Comparison of ENCODE assay signal across 22 cellular contexts in genomic region chr2:167492486-167492885, GRCh38.
A peak's percentile ranks its signal among the peaks of the same experiment; 100 is the strongest.
DNase-seq lines count a peak whose midpoint lies in the region; ATAC-seq and TF ChIP-seq lines count a peak whose summit lies in the region.
"Had no signal": no experiment of that assay in that cellular context is flagged by ENCODE, and none has a peak within 500 bp of the region (broad histone marks: within the 10 kb centered on the region; RNA-seq: fewer than 3 reads in every experiment).

No MANE protein-coding gene starts in this region.

- H3K9ac ChIP-seq in SK-N-MC (ENCODE audit: insufficient read length): no peak overlapping the region
- H3K9ac ChIP-seq: GM23248 had no signal

- peak; percentile 73 for DNase-seq in SK-N-MC (ENCODE audit: low read depth, low spot score)
- DNase-seq in astrocyte of the spinal cord (ENCODE audit: low read depth, low spot score): peak; percentile 51
- peak; percentile 3 for DNase-seq in fibroblast of villous mesenchyme (ENCODE audit: low read depth)
- DNase-seq in hepatic stellate cell (ENCODE audit: low spot score): no peak
- no peak for DNase-seq in NCI-H345 treated with DMSO at 0.1 percent for 48 hours (lab: John Stamatoyannopoulos, UW; ENCODE audit: unreplicated experiment)
- no peak for DNase-seq in foreskin fibroblast
- DNase-seq: C1 segment of cervical spinal cord; Caco-2; CD4-positive, alpha-beta memory T cell; DMS153; DND-41; GM23248; H7; MV-4-11; NCI-H1105 treated with DMSO at 0.1 percent for 48 hours; NCI-H146; NCI-H2029; NCI-H526 treated with DMSO at 0.1 percent for 48 hours; SIG-M5 had no signal

- in situ Hi-C loops in astrocyte of the spinal cord (cut with HindIII; ENCODE audit: low sequenced_read_pairs): no loop called here

- H3K9me3 ChIP-seq in SK-N-MC (ENCODE audit: low read depth, low read length): no peaks in the 10 kb centered on the region
- H3K9me3 ChIP-seq: Caco-2 had no signal

- ATAC-seq in GM18867 (IDR thresholded peaks at IDR 0.05; ENCODE audit: unreplicated experiment): no peak
- ATAC-seq: SK-N-SH treated with all-trans-retinoic acid at 6 μM for 48 hours had no signal

- H3K36me3 ChIP-seq in SK-N-MC (ENCODE audit: insufficient read depth, low read length): no peaks in the 10 kb centered on the region

- H3K27ac ChIP-seq in SK-N-MC: peak overlapping the region; percentile 2; the same call in 1 of the 2 replicates
- H3K27ac ChIP-seq: GM23248, HL-60 had no signal

- H3K4me3 ChIP-seq in SK-N-MC (no peak overlapping the region), astrocyte of the spinal cord (ENCODE audit: low read depth, low read length) (no peak overlapping the region), fibroblast of villous mesenchyme (ENCODE audit: low read depth, low read length) (no peak overlapping the region), foreskin fibroblast (ENCODE audit: low read depth in 1 of 2, low read length in 2 of 2) (no peak overlapping the region)
- H3K4me3 ChIP-seq: GM23248 had no signal

- no peak for TF ChIP-seq CTCF in astrocyte of the spinal cord (IDR thresholded peaks at IDR 0.05; ENCODE audit: low read depth, low read length)
- no peak for TF ChIP-seq CTCF in fibroblast of villous mesenchyme (IDR thresholded peaks at IDR 0.05; ENCODE audit: insufficient read depth, low read depth, low read length)
- no peak for TF ChIP-seq CTCF in foreskin fibroblast (IDR thresholded peaks at IDR 0.05; ENCODE audit: low read depth, low read length)

Comparison
In these comparisons a context has a peak if more than half of its experiments do, and no peak if none do; other contexts are left out.
1. DNase-seq: peak in SK-N-MC (single experiment), astrocyte of the spinal cord (single experiment) and fibroblast of villous mesenchyme (single experiment); none in hepatic stellate cell (single experiment), NCI-H345 treated with DMSO at 0.1 percent for 48 hours (single experiment) and foreskin fibroblast (0 of 2).